ENCODE assay signal across 8 cellular contexts in the genomic region with DNA sequence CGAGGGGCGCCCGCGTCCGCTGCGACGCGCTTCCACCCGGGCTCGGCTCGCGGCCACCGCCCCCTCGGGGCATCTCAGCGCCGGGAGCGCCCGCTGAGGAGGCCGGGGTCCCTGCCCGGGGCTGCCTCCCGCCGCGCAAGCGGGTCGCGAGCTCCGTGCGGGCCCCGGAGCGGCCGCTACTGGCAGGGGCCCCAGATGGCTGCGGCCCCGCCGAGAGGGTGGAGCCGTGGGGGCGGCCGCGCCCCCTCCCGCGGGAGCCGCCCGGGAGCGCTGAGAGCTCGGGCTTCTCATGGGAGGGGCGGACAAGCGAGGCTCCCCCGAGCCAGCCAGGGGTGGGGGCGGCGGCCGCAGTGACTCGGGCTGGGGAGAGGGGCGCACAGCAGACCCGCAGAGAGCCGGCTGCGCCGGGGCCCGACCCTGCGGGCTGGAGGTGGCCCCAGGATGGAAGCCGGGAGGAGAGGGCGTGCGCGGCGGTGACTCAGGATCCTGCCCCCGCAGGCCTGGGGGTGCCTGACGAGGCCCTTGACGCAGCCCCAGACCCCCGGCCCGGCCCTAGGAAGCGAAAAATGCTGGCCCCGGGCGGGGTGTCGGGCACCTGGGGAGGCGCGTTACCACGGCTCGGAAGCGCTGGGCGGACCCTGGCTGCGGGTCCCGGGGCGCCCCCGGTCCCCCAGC. TPM values are rescaled to one million over a fixed set of nuclear protein-coding genes. Genes with fewer than 3 reads are reported as not detected.
A peak's percentile ranks its signal among the peaks of the same experiment; 100 is the strongest.
DNase-seq lines count a peak whose midpoint lies in the region; ATAC-seq, FAIRE-seq and TF ChIP-seq lines count a peak whose summit lies in the region.
"Had no signal": no experiment of that assay in that cellular context is flagged by ENCODE, and none has a peak within 500 bp of the region (broad histone marks: within the 10 kb centered on the region; RNA-seq: fewer than 3 reads in every experiment).

No MANE protein-coding gene starts in this region.

- TF ChIP-seq POLR2A in GM12892 (IDR thresholded peaks at IDR 0.05; ENCODE audit: low read depth, low read length) (no peak), breast epithelium (IDR thresholded peaks at IDR 0.05) (no peak)

- no peaks in the 10 kb centered on the region for H3K36me3 ChIP-seq in breast epithelium

- peak; percentile 68 for ATAC-seq in stimulated activated effector memory CD8-positive, alpha-beta T cell treated with anti-CD3 and anti-CD28 coated beads, Interleukin-12 subunit alpha, Interleukin-12 subunit beta, amount 100 ng/mL, for 72 hours
- ATAC-seq in HG03095 (IDR thresholded peaks at IDR 0.05; ENCODE audit: unreplicated experiment): no peak

- no peaks in the 10 kb centered on the region for H3K27me3 ChIP-seq in breast epithelium

- H3K4me1 ChIP-seq in breast epithelium: peaks cover 0 to 16% of the 10 kb centered on the region in 2 donors

- peaks cover 21% of the 10 kb centered on the region for H3K4me1 Mint-ChIP-seq in stimulated activated effector memory CD8-positive, alpha-beta T cell treated with anti-CD3 and anti-CD28 coated beads, Interleukin-12 subunit alpha, Interleukin-12 subunit beta, amount 100 ng/mL, for 72 hours

- peak overlapping the region; percentile 78 for H3K27ac ChIP-seq in RWPE1
- H3K27ac ChIP-seq in breast epithelium: peak overlapping the region; percentile 61 to 88

- CTCF ChIA-PET in RWPE1 (lab: Yijun Ruan, JAX): interaction anchor here (0.6 to 2.3 kb wide), 7 partner anchors 34 to 177 kb away, joined by 3 to 12 read pairs (median 3); a partner anchor contains a TSS

- POLR2A ChIA-PET in RWPE1 (lab: Yijun Ruan, JAX; ENCODE audit: low non-redundant PET): interaction anchor here (1.5 kb wide), 1 partner anchor 45 kb away, joined by 3 read pairs; no protein-coding TSS in a partner anchor

- DNase-seq in GM12892 (ENCODE audit: insufficient read length) (peak; percentile 46), HFF-Myc (ENCODE audit: extremely low read depth, low read depth) (no peak), RWPE1 (ENCODE audit: low spot score) (peak; percentile 21), breast epithelium (ENCODE audit: low spot score in 2 of 2) (no peak), left kidney (ENCODE audit: low read depth, low spot score) (peak; percentile 64)
- peak; percentile 34 to 67 for DNase-seq in stimulated activated effector memory CD8-positive, alpha-beta T cell treated with anti-CD3 and anti-CD28 coated beads, Interleukin-12 subunit alpha, Interleukin-12 subunit beta, amount 100 ng/mL, for 72 hours (ENCODE audit: low spot score in 2 of 2)

- H3K27ac Mint-ChIP-seq in stimulated activated effector memory CD8-positive, alpha-beta T cell treated with anti-CD3 and anti-CD28 coated beads, Interleukin-12 subunit alpha, Interleukin-12 subunit beta, amount 100 ng/mL, for 72 hours: no peak overlapping the region
- H3K27ac Mint-ChIP-seq: activated naive CD4-positive, alpha-beta T cell treated with anti-CD3 and anti-CD28 coated beads, Interleukin-2, amount 50 U/mL, for 24 hours had no signal

- H3K36me3 Mint-ChIP-seq in stimulated activated effector memory CD8-positive, alpha-beta T cell treated with anti-CD3 and anti-CD28 coated beads, Interleukin-12 subunit alpha, Interleukin-12 subunit beta, amount 100 ng/mL, for 72 hours: peaks cover 7% of the 10 kb centered on the region
- H3K36me3 Mint-ChIP-seq: activated naive CD4-positive, alpha-beta T cell treated with anti-CD3 and anti-CD28 coated beads, Interleukin-2, amount 50 U/mL, for 24 hours had no signal

- no peaks in the 10 kb centered on the region for H3K9me3 ChIP-seq in breast epithelium

- H3K9me3 Mint-ChIP-seq in stimulated activated effector memory CD8-positive, alpha-beta T cell treated with anti-CD3 and anti-CD28 coated beads, Interleukin-12 subunit alpha, Interleukin-12 subunit beta, amount 100 ng/mL, for 72 hours: no peaks in the 10 kb centered on the region
- H3K9me3 Mint-ChIP-seq: activated naive CD4-positive, alpha-beta T cell treated with anti-CD3 and anti-CD28 coated beads, Interleukin-2, amount 50 U/mL, for 24 hours had no signal

- peak overlapping the region; percentile 38 for H3K4me3 Mint-ChIP-seq in stimulated activated effector memory CD8-positive, alpha-beta T cell treated with anti-CD3 and anti-CD28 coated beads, Interleukin-12 subunit alpha, Interleukin-12 subunit beta, amount 100 ng/mL, for 72 hours

- peak; percentile 5 for FAIRE-seq in GM12892 (lab: Jason Lieb, UNC)

- TF ChIP-seq CTCF in HFF-Myc (IDR thresholded peaks at IDR 0.05; ENCODE audit: low read depth, low read length, missing control alignments) (no peak), RWPE1 (conservative IDR thresholded peaks at IDR 0.05; ENCODE audit: low read depth) (no peak), breast epithelium (IDR thresholded peaks at IDR 0.05) (no peak)

- peak overlapping the region; percentile 90 for H3K4me3 ChIP-seq in HFF-Myc (replicated peaks; ENCODE audit: low read depth, low read length)
- peak overlapping the region; percentile 88 to 99 (median 90) for H3K4me3 ChIP-seq in breast epithelium

- intact Hi-C loops in breast epithelium (cut with DNase I; ENCODE audit: low total_unique reads): loop anchor here (2.0 kb wide), 1 partner anchor 170 kb away; a partner anchor contains a TSS

RNA-seq across cellular contexts. Expression of a gene that starts 0.6 kb away (rescaled TPM):
- polyA plus RNA-seq in GM12892 (2012; ENCODE audit: missing spikeins): 2.4 TPM
- total RNA-seq in breast epithelium: 10 to 100 TPM in 1 of 3 donors, 1 to 10 TPM in 2; 8.8 to 12.5 (median 9.7) TPM

RNA-seq across cellular contexts. Expression of a gene that starts 44.1 kb away (rescaled TPM):
- polyA plus RNA-seq in GM12892 (2012; ENCODE audit: missing spikeins): 13.5 TPM
- total RNA-seq in breast epithelium: 10 to 100 TPM in 2 of 3 donors, 1 to 10 TPM in 1; 4.8 to 13.8 (median 12.1) TPM

Comparison
In these comparisons a context has a peak if more than half of its experiments do, and no peak if none do; other contexts are left out.
1. DNase-seq: peak in GM12892 (single experiment), RWPE1 (single experiment), left kidney (single experiment) and stimulated activated effector memory CD8-positive, alpha-beta T cell treated with anti-CD3 and anti-CD28 coated beads, Interleukin-12 subunit alpha, Interleukin-12 subunit beta, amount 100 ng/mL, for 72 hours (2 of 2); none in HFF-Myc (single experiment) and breast epithelium (0 of 2).